18 cellular contexts compared by ENCODE assay signal in genomic region chr12:108752387-108752786, GRCh38. TPM values are rescaled to one million over a fixed set of nuclear protein-coding genes. Genes with fewer than 3 reads are reported as not detected.
DNase-seq lines count a peak whose midpoint lies in the region; ATAC-seq and TF ChIP-seq lines count a peak whose summit lies in the region.
"Had no signal": no experiment of that assay in that cellular context is flagged by ENCODE, and none has a peak within 500 bp of the region (broad histone marks: within the 10 kb centered on the region; RNA-seq: fewer than 3 reads in every experiment).

No MANE protein-coding gene starts in this region.

- no peaks in the 10 kb centered on the region for H3K36me3 ChIP-seq in A673 (ENCODE audit: insufficient read depth, low read length, poor library complexity, severe bottlenecking)

- peak overlapping the region; percentile 29 for H3K27ac ChIP-seq in A673 (ENCODE audit: low read depth, low read length, poor library complexity, severe bottlenecking)
- H3K27ac ChIP-seq in foreskin keratinocyte, result no peak overlapping the region
- H3K27ac ChIP-seq: body of pancreas had no signal

- H3K27me3 ChIP-seq in A673 (replicated peaks; ENCODE audit: insufficient read depth, low read depth, low read length, poor library complexity), result no peaks in the 10 kb centered on the region
- H3K27me3 ChIP-seq in foreskin keratinocyte, result no peaks in the 10 kb centered on the region
- H3K27me3 ChIP-seq: body of pancreas had no signal

- H3K4me1 ChIP-seq in A673 (ENCODE audit: insufficient read depth, low read length, poor library complexity, severe bottlenecking) (peaks cover 29% of the 10 kb centered on the region), foreskin keratinocyte (no peaks in the 10 kb centered on the region)
- H3K4me1 ChIP-seq: body of pancreas had no signal

- POLR2A ChIA-PET in A673 (lab: Charles Lee; ENCODE audit: low non-redundant PET), result interaction anchor here (0.6 kb wide), 1 partner anchor 19 kb away, joined by 5 read pairs; no protein-coding TSS in a partner anchor

- intact Hi-C loops in A673 (cut with micrococcal nuclease; ENCODE audit: unreplicated experiment), result no loop called here

- TF ChIP-seq CTCF in A673 (conservative IDR thresholded peaks at IDR 0.05; ENCODE audit: low read depth, low read length) (no peak), fibroblast of villous mesenchyme (IDR thresholded peaks at IDR 0.05; ENCODE audit: insufficient read depth, low read depth, low read length) (no peak), foreskin keratinocyte (conservative IDR thresholded peaks at IDR 0.05) (no peak)

- H3K9me3 ChIP-seq in A673 (ENCODE audit: low read depth, low read length, poor library complexity, severe bottlenecking), result no peaks in the 10 kb centered on the region
- H3K9me3 ChIP-seq: body of pancreas had no signal

- H3K4me3 ChIP-seq in A673 (ENCODE audit: low read depth, low read length, poor library complexity, severe bottlenecking) (no peak overlapping the region), fibroblast of villous mesenchyme (ENCODE audit: low read depth, low read length) (no peak overlapping the region)
- H3K4me3 ChIP-seq: body of pancreas had no signal

- BruUV-seq in A673 (replicated peaks; lab: Mats Ljungman, UMichigan), result no TSS peak

- DNase-seq in A673 (ENCODE audit: low spot score), result peak; percentile 62
- DNase-seq in NCI-H446 treated with DMSO at 0.1 percent for 48 hours (lab: John Stamatoyannopoulos, UW), result peak; percentile 81
- peak; percentile 80 for DNase-seq in fibroblast of villous mesenchyme (ENCODE audit: low read depth)
- DNase-seq in midbrain (lab: John Stamatoyannopoulos, UW), result peak; percentile 36
- DNase-seq in NCI-H748 (lab: John Stamatoyannopoulos, UW; ENCODE audit: unreplicated experiment), result no peak
- no peak for DNase-seq in foreskin keratinocyte
- DNase-seq in stimulated activated CD4-positive, alpha-beta T cell treated with anti-CD3 and anti-CD28 coated beads, Interleukin-4, amount 100 ng/mL, for 4 hours, result no peak
- DNase-seq: activated B cell treated with CpG ODN at 0.5 μM for 24 hours; activated T-cell treated with anti-CD3 and anti-CD28 coated beads, Interleukin-2, amount 50 U/mL, for 72 hours; CD8-positive, alpha-beta T cell; cortex of kidney; DND-41; mesendoderm; NCI-H226; retina had no signal

- no peak for ATAC-seq in foreskin keratinocyte
- ATAC-seq in HG03045 (IDR thresholded peaks at IDR 0.05; ENCODE audit: unreplicated experiment), result no peak
- ATAC-seq: activated naive CD4-positive, alpha-beta T cell treated with anti-CD3 and anti-CD28 coated beads, Interleukin-2, amount 50 U/mL, for 72 hours; activated T-cell treated with anti-CD3 and anti-CD28 coated beads, Interleukin-2, amount 50 U/mL, for 72 hours; body of pancreas; CD8-positive, alpha-beta T cell had no signal

- CTCF ChIA-PET in A673 (lab: Charles Lee), result interaction anchor here (0.5 to 0.7 kb wide), 2 partner anchors 30 to 140 kb away, joined by 4 to 5 read pairs; no protein-coding TSS in a partner anchor

RNA-seq across cellular contexts. Expression of gene CORO1C, which starts 21.1 kb away (rescaled TPM):
- total RNA-seq in A673 (2021) (206 and 208 TPM in 2 replicates), fibroblast of villous mesenchyme (433 and 457 TPM in 2 replicates), foreskin keratinocyte (150 and 182 TPM in 2 replicates)
- polyA plus RNA-seq in foreskin keratinocyte, result 54.3 and 72.1 TPM in 2 replicates

Comparison
In these comparisons a context has a peak if more than half of its experiments do, and no peak if none do; other contexts are left out.
1. DNase-seq: peak in A673 (single experiment), NCI-H446 treated with DMSO at 0.1 percent for 48 hours (single experiment), fibroblast of villous mesenchyme (single experiment) and midbrain (single experiment); none in NCI-H748 (single experiment), foreskin keratinocyte (0 of 2) and stimulated activated CD4-positive, alpha-beta T cell treated with anti-CD3 and anti-CD28 coated beads, Interleukin-4, amount 100 ng/mL, for 4 hours (0 of 2).